16 cellular contexts compared by ENCODE assay signal in genomic region chr11:83235825-83236224, GRCh38.
"Had no signal": no experiment of that assay in that cellular context is flagged by ENCODE, and none has a peak within 500 bp of the region (broad histone marks: within the 10 kb centered on the region; RNA-seq: fewer than 3 reads in every experiment).

No MANE protein-coding gene starts in this region.

- H3K4me3 ChIP-seq: stomach, thoracic aorta had no signal

- FAIRE-seq: kidney had no signal

- H3K36me3 ChIP-seq: thoracic aorta had no signal

- DNase-seq: activated CD8-positive, alpha-beta memory T cell treated with anti-CD3 and anti-CD28 coated beads, Interleukin-2, amount 50 U/mL, for 4 hours; activated CD8-positive, alpha-beta T cell treated with anti-CD3 and anti-CD28 coated beads for 36 hours; activated naive CD4-positive, alpha-beta T cell; activated T-cell treated with anti-CD3 and anti-CD28 coated beads, Interleukin-2, amount 50 U/mL, for 72 hours; central memory CD4-positive, alpha-beta T cell; cortex of kidney; erythroblast; foreskin fibroblast; glutamatergic neuron; kidney; stimulated activated CD4-positive, alpha-beta T cell treated with anti-CD3 and anti-CD28 coated beads, Interleukin-15, amount 100 ng/mL, for 24 hours; stomach; T-cell; T1000 had no signal

- ATAC-seq: activated CD8-positive, alpha-beta T cell treated with anti-CD3 and anti-CD28 coated beads for 36 hours; activated T-cell treated with anti-CD3 and anti-CD28 coated beads, Interleukin-2, amount 50 U/mL, for 72 hours; T-cell had no signal

- H3K9me3 ChIP-seq: stomach, thoracic aorta had no signal

- H3K27me3 ChIP-seq: stomach had no signal

- H3K27ac ChIP-seq: stomach, thoracic aorta, VCaP had no signal
